14 cellular contexts compared by ENCODE assay signal in the genomic region with DNA sequence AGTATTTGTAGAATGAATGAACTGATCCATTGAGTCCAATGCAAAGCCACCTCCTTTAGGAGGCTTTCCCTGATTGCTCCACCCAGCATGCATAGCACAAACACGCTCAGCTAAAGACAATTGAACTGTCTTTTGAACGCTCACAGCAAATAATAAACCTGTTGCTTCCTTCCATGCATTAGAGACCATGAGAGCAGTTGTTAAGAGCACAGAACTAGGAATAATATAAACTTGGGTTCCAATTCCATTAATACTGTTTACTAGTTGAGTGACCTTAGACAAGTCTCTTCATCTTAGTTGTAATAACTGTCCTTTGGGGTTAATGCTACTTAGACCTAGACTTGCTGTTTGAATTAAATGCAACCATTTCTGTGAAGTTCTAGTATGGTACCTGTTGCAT. TPM values are rescaled to one million over a fixed set of nuclear protein-coding genes. Genes with fewer than 3 reads are reported as not detected.
DNase-seq lines count a peak whose midpoint lies in the region; ATAC-seq and TF ChIP-seq lines count a peak whose summit lies in the region.
"Had no signal": no experiment of that assay in that cellular context is flagged by ENCODE, and none has a peak within 500 bp of the region (broad histone marks: within the 10 kb centered on the region; RNA-seq: fewer than 3 reads in every experiment).

No MANE protein-coding gene starts in this region.

- H3K36me3 ChIP-seq in heart left ventricle: no peaks in the 10 kb centered on the region
- H3K36me3 ChIP-seq in muscle layer of duodenum (ENCODE audit: control insufficient read depth in 1 of 2, insufficient read depth in 2 of 2, low read length in 2 of 2): peaks cover 0 to 8% of the 10 kb centered on the region in 2 donors
- no peaks in the 10 kb centered on the region for H3K36me3 ChIP-seq in uterus
- H3K36me3 ChIP-seq: BE2C, neural progenitor cell had no signal

- H3K36me3 Mint-ChIP-seq in activated T-helper 1 cell treated with anti-CD3 and anti-CD28 coated beads, Interleukin-12 subunit alpha, Interleukin-12 subunit beta, Interleukin-2, Interleukin-4 antibody, amounts not matched to agents 30 ng/mL and 10 ng/mL and 1 ng/mL, durations not matched to agents 14 hours and 24 hours and 36 hours (ENCODE audit: low read depth): peaks cover 4% of the 10 kb centered on the region
- H3K36me3 Mint-ChIP-seq: neural progenitor cell had no signal

- H3K4me3 ChIP-seq in heart left ventricle (peak overlapping the region in 4 of 12 donors; percentile 12 to 57 (median 50)), muscle layer of duodenum (ENCODE audit: low read depth in 1 of 2, low read length in 2 of 2) (no peak overlapping the region), uterus (no peak overlapping the region), foreskin fibroblast (ENCODE audit: low read depth in 1 of 2, low read length in 2 of 2) (no peak overlapping the region)
- H3K4me3 ChIP-seq: neural progenitor cell, smooth muscle cell had no signal

- H3K27ac Mint-ChIP-seq in activated T-helper 1 cell treated with anti-CD3 and anti-CD28 coated beads, Interleukin-12 subunit alpha, Interleukin-12 subunit beta, Interleukin-2, Interleukin-4 antibody, amounts not matched to agents 30 ng/mL and 10 ng/mL and 1 ng/mL, durations not matched to agents 14 hours and 24 hours and 36 hours: peak overlapping the region; percentile 9

- H3K4me1 ChIP-seq in heart left ventricle (peaks cover 23 to 82% (median 70%) of the 10 kb centered on the region in 12 donors), muscle layer of duodenum (ENCODE audit: control insufficient read depth in 1 of 2, insufficient read depth in 2 of 2, low read length in 2 of 2) (peaks cover 45 to 67% of the 10 kb centered on the region in 2 donors), uterus (peaks cover 14 to 18% of the 10 kb centered on the region in 2 donors)

- no peak for DNase-seq in heart left ventricle
- DNase-seq in Right ventricle myocardium superior: no peak
- DNase-seq in activated T-helper 1 cell treated with anti-CD3 and anti-CD28 coated beads, Interleukin-12 subunit alpha, Interleukin-12 subunit beta, Interleukin-2, Interleukin-4 antibody, amounts not matched to agents 30 ng/mL and 10 ng/mL and 1 ng/mL, durations not matched to agents 14 hours and 24 hours and 36 hours (ENCODE audit: low spot score): no peak
- no peak for DNase-seq in uterus
- no peak for DNase-seq in foreskin fibroblast
- no peak for DNase-seq in NCI-H2196 (lab: John Stamatoyannopoulos, UW; ENCODE audit: unreplicated experiment)
- DNase-seq: activated CD8-positive, alpha-beta memory T cell treated with anti-CD3 and anti-CD28 coated beads, Interleukin-2, amount 50 U/mL, for 4 hours; BE2C; NCI-H1436; NCI-H69 had no signal

- 91 to 95% (median 93%) methylated on average over 2 of the region's 2 CpGs for WGBS in heart left ventricle, 4 donors

- no peak for ATAC-seq in heart left ventricle
- ATAC-seq in Right ventricle myocardium superior (ENCODE audit: poor library complexity): no peak
- no peak for ATAC-seq in GM21390 (IDR thresholded peaks at IDR 0.05; ENCODE audit: unreplicated experiment)

- intact Hi-C loops in heart left ventricle (cut with DNase I): loop anchor here in 6 of 10 donors (2.0 to 10.0 kb wide), 6 partner anchors 50 to 382 kb away; a partner anchor contains a TSS
- intact Hi-C loops in Right ventricle myocardium superior (cut with DNase I): no loop called here
- intact Hi-C loops in activated T-helper 1 cell treated with anti-CD3 and anti-CD28 coated beads, Interleukin-12 subunit alpha, Interleukin-12 subunit beta, Interleukin-2, Interleukin-4 antibody, amounts not matched to agents 30 ng/mL and 10 ng/mL and 1 ng/mL, durations not matched to agents 14 hours and 24 hours and 36 hours (cut with micrococcal nuclease): loop anchor here (5.0 to 10.0 kb wide), 3 partner anchors 66 to 652 kb away; a partner anchor contains a TSS
- intact Hi-C loops in uterus (cut with DNase I; ENCODE audit: low total_unique reads): no loop called here

- H3K4me1 Mint-ChIP-seq in activated T-helper 1 cell treated with anti-CD3 and anti-CD28 coated beads, Interleukin-12 subunit alpha, Interleukin-12 subunit beta, Interleukin-2, Interleukin-4 antibody, amounts not matched to agents 30 ng/mL and 10 ng/mL and 1 ng/mL, durations not matched to agents 14 hours and 24 hours and 36 hours (ENCODE audit: low read depth): peaks cover 71% of the 10 kb centered on the region

- no peaks in the 10 kb centered on the region for H3K9me3 Mint-ChIP-seq in activated T-helper 1 cell treated with anti-CD3 and anti-CD28 coated beads, Interleukin-12 subunit alpha, Interleukin-12 subunit beta, Interleukin-2, Interleukin-4 antibody, amounts not matched to agents 30 ng/mL and 10 ng/mL and 1 ng/mL, durations not matched to agents 14 hours and 24 hours and 36 hours
- H3K9me3 Mint-ChIP-seq: neural progenitor cell had no signal

- peak overlapping the region; percentile 81 for H3K4me3 Mint-ChIP-seq in activated T-helper 1 cell treated with anti-CD3 and anti-CD28 coated beads, Interleukin-12 subunit alpha, Interleukin-12 subunit beta, Interleukin-2, Interleukin-4 antibody, amounts not matched to agents 30 ng/mL and 10 ng/mL and 1 ng/mL, durations not matched to agents 14 hours and 24 hours and 36 hours

- TF ChIP-seq CTCF in heart left ventricle (IDR thresholded peaks at IDR 0.05): no peak
- no peak for TF ChIP-seq CTCF in uterus (IDR thresholded peaks at IDR 0.05)
- TF ChIP-seq CTCF in foreskin fibroblast (IDR thresholded peaks at IDR 0.05; ENCODE audit: low read depth, low read length): no peak

- H3K27ac ChIP-seq in heart left ventricle (peak overlapping the region in 11 of 12 donors; percentile 90 to 100 (median 99)), muscle layer of duodenum (ENCODE audit: low read length) (peak overlapping the region; percentile 100), uterus (peak overlapping the region; percentile 100)
- H3K27ac ChIP-seq: neural progenitor cell had no signal

- H3K27me3 ChIP-seq in heart left ventricle (no peaks in the 10 kb centered on the region), muscle layer of duodenum (ENCODE audit: low read depth, low read length) (no peaks in the 10 kb centered on the region), uterus (no peaks in the 10 kb centered on the region)
- H3K27me3 ChIP-seq: BE2C, neural progenitor cell had no signal

- no peak for TF ChIP-seq POLR2A in heart left ventricle (IDR thresholded peaks at IDR 0.05)
- TF ChIP-seq POLR2A in uterus (IDR thresholded peaks at IDR 0.05): no peak

- no peaks in the 10 kb centered on the region for H3K27me3 Mint-ChIP-seq in activated T-helper 1 cell treated with anti-CD3 and anti-CD28 coated beads, Interleukin-12 subunit alpha, Interleukin-12 subunit beta, Interleukin-2, Interleukin-4 antibody, amounts not matched to agents 30 ng/mL and 10 ng/mL and 1 ng/mL, durations not matched to agents 14 hours and 24 hours and 36 hours (ENCODE audit: insufficient read depth)

- H3K9me3 ChIP-seq in heart left ventricle (no peaks in the 10 kb centered on the region), muscle layer of duodenum (ENCODE audit: control insufficient read depth in 1 of 2, low read length in 2 of 2) (no peaks in the 10 kb centered on the region), uterus (no peaks in the 10 kb centered on the region)
- H3K9me3 ChIP-seq: BE2C had no signal

RNA-seq across cellular contexts. Expression of a gene that starts 5.9 kb away (rescaled TPM):
- 100 to 1,000 TPM in 3 of 9 donors, 10 to 100 TPM in 6; 75.0 to 203 (median 93.2) TPM for total RNA-seq in heart left ventricle
- polyA plus RNA-seq in heart left ventricle: 10 to 100 TPM; 40.5 to 68.8 TPM
- 96.6 TPM for total RNA-seq in Right ventricle myocardium superior
- total RNA-seq in activated T-helper 1 cell treated with anti-CD3 and anti-CD28 coated beads, Interleukin-12 subunit alpha, Interleukin-12 subunit beta, Interleukin-2, Interleukin-4 antibody, amounts not matched to agents 30 ng/mL and 10 ng/mL and 1 ng/mL, durations not matched to agents 14 hours and 24 hours and 36 hours: 36.3 and 37.0 TPM in 2 replicates
- 100 to 1,000 TPM in 1 of 4 donors, 10 to 100 TPM in 2, 1 to 10 TPM in 1; 8.4 to 101 (median 35.1) TPM for total RNA-seq in uterus

Comparison
In these comparisons a context has a peak if more than half of its experiments do, and no peak if none do; other contexts are left out.
1. intact Hi-C loops: an anchor here in heart left ventricle (2.0 to 10.0 kb wide) and activated T-helper 1 cell treated with anti-CD3 and anti-CD28 coated beads, Interleukin-12 subunit alpha, Interleukin-12 subunit beta, Interleukin-2, Interleukin-4 antibody, amounts not matched to agents 30 ng/mL and 10 ng/mL and 1 ng/mL, durations not matched to agents 14 hours and 24 hours and 36 hours (5.0 to 10.0 kb wide); none called in Right ventricle myocardium superior and uterus.